In genomic region chr17:13323990-13324389, GRCh38 we compare ENCODE assay signal across 29 cellular contexts.
"Had no signal": no experiment of that assay in that cellular context is flagged by ENCODE, and none has a peak within 500 bp of the region (broad histone marks: within the 10 kb centered on the region; RNA-seq: fewer than 3 reads in every experiment).

No MANE protein-coding gene starts in this region.

- ATAC-seq: activated T-cell treated with anti-CD3 and anti-CD28 coated beads, Interleukin-2, amount 50 U/mL, for 4 hours; heart right ventricle; left lobe of liver; naive thymus-derived CD8-positive, alpha-beta T cell; psoas muscle; T-cell had no signal

- H3K4me3 Mint-ChIP-seq: activated B cell treated with CpG ODN at 0.5 μM for 24 hours; activated naive CD8-positive, alpha-beta T cell treated with anti-CD3 and anti-CD28 coated beads for 36 hours; activated T-cell treated with anti-CD3 and anti-CD28 coated beads, Interleukin-2, amount 50 U/mL, for 4 hours; brain; mesothelial cell of epicardium; naive thymus-derived CD8-positive, alpha-beta T cell; T-cell; type B pancreatic cell had no signal

- H3K4me1 Mint-ChIP-seq: activated B cell treated with CpG ODN at 0.5 μM for 24 hours; activated naive CD8-positive, alpha-beta T cell treated with anti-CD3 and anti-CD28 coated beads for 36 hours; brain; naive thymus-derived CD8-positive, alpha-beta T cell; T-cell had no signal

- H3K27me3 Mint-ChIP-seq: activated B cell treated with CpG ODN at 0.5 μM for 24 hours, brain had no signal

- H3K36me3 ChIP-seq: heart right ventricle, ovary, right atrium auricular region, thoracic aorta, vagina had no signal

- H3K9me3 ChIP-seq: heart right ventricle, ovary, psoas muscle, right atrium auricular region, thoracic aorta, vagina had no signal

- H3K4me1 ChIP-seq: psoas muscle, right atrium auricular region, vagina had no signal

- H3K4me3 ChIP-seq: heart right ventricle, ovary, psoas muscle, right atrium auricular region, thoracic aorta, vagina had no signal

- H3K36me3 Mint-ChIP-seq: activated naive CD8-positive, alpha-beta T cell treated with anti-CD3 and anti-CD28 coated beads for 36 hours; brain; mesothelial cell of epicardium; naive thymus-derived CD8-positive, alpha-beta T cell; T-cell; type B pancreatic cell had no signal

- H3K27ac Mint-ChIP-seq: activated B cell treated with CpG ODN at 0.5 μM for 24 hours; activated naive CD8-positive, alpha-beta T cell treated with anti-CD3 and anti-CD28 coated beads for 36 hours; activated T-helper 2 cell treated with anti-CD3 and anti-CD28 coated beads, Interferon-gamma antibody, Interleukin-2, Interleukin-4, amounts not matched to agents 10 μg/mL and 5 μg/mL and 100 μg/mL, durations not matched to agents 14 hours and 24 hours and 36 hours; brain; mesothelial cell of epicardium; naive thymus-derived CD8-positive, alpha-beta T cell; T-cell; type B pancreatic cell had no signal

- H3K27ac ChIP-seq: heart right ventricle, ovary, psoas muscle, right atrium auricular region, thoracic aorta, vagina had no signal

- DNase-seq: activated B cell treated with CpG ODN at 0.5 μM for 24 hours; activated CD4-positive, alpha-beta T cell treated with anti-CD3 and anti-CD28 coated beads for 4 hours; activated CD4-positive, alpha-beta T cell treated with anti-CD3 and anti-CD28 coated beads, Interleukin-2, amount 50 U/mL, for 48 hours; activated CD8-positive, alpha-beta memory T cell treated with anti-CD3 and anti-CD28 coated beads, Interleukin-2, amount 50 U/mL, for 48 hours; activated naive CD4-positive, alpha-beta T cell; activated naive CD8-positive, alpha-beta T cell treated with anti-CD3 and anti-CD28 coated beads for 36 hours; activated T-cell treated with anti-CD3 and anti-CD28 coated beads, Interleukin-2, amount 50 U/mL, for 4 hours; amygdala; dermis blood vessel endothelial cell; effector CD8-positive, alpha-beta T cell; erythroblast; foreskin fibroblast; heart right ventricle; kidney; naive thymus-derived CD8-positive, alpha-beta T cell; ovary; psoas muscle; stimulated activated CD4-positive, alpha-beta T cell treated with anti-CD3 and anti-CD28 coated beads, Interleukin-4, amount 100 ng/mL, for 24 hours; stimulated activated naive CD4-positive, alpha-beta T cell treated with Interleukin-2 at 50 U/mL for 16 hours; T-cell had no signal

- H3K27me3 ChIP-seq: heart right ventricle, ovary, right atrium auricular region, vagina had no signal

- H3K9me3 Mint-ChIP-seq: activated B cell treated with CpG ODN at 0.5 μM for 24 hours; activated naive CD8-positive, alpha-beta T cell treated with anti-CD3 and anti-CD28 coated beads for 36 hours; activated T-cell treated with anti-CD3 and anti-CD28 coated beads, Interleukin-2, amount 50 U/mL, for 4 hours; activated T-helper 2 cell treated with anti-CD3 and anti-CD28 coated beads, Interferon-gamma antibody, Interleukin-2, Interleukin-4, amounts not matched to agents 10 μg/mL and 5 μg/mL and 100 μg/mL, durations not matched to agents 14 hours and 24 hours and 36 hours; naive thymus-derived CD8-positive, alpha-beta T cell; T-cell; type B pancreatic cell had no signal

- FAIRE-seq: kidney, TTC549 had no signal
